8 cellular contexts compared by ENCODE assay signal in genomic region chrX:48890934-48891401, GRCh38. TPM values are rescaled to one million over a fixed set of nuclear protein-coding genes. Genes with fewer than 3 reads are reported as not detected.
DNase-seq lines count a peak whose midpoint lies in the region; ATAC-seq and TF ChIP-seq lines count a peak whose summit lies in the region.

No MANE protein-coding gene starts in this region.

- H3K4me1 ChIP-seq in mucosa of rectum (ENCODE audit: control insufficient read depth in 2 of 2, insufficient read depth in 2 of 2, low read length in 2 of 2) (peaks cover 8% of the 10 kb centered on the region in 2 donors), aorta (ENCODE audit: control insufficient read depth in 1 of 2, insufficient read depth in 2 of 2, low read length in 2 of 2) (no peaks in the 10 kb centered on the region)

- intact Hi-C loops in aorta (cut with DNase I), result loop anchor here in 1 of 2 donors (2.0 kb wide), 1 partner anchor 90 kb away; no protein-coding TSS in a partner anchor

- peak; percentile 50 for DNase-seq in DMS 273 (lab: John Stamatoyannopoulos, UW; ENCODE audit: unreplicated experiment)
- no peak for DNase-seq in DMS 273 treated with DMSO at 0.1 percent for 48 hours (lab: John Stamatoyannopoulos, UW)
- DNase-seq in NCI-H69 (lab: John Stamatoyannopoulos, UW), result peak; percentile 49
- DNase-seq in coronary artery (ENCODE audit: low spot score), result no peak
- no peak for DNase-seq in aorta
- no peak for DNase-seq in activated CD4-positive, CD25-positive, alpha-beta regulatory T cell treated with anti-CD3 and anti-CD28 coated beads, Interleukin-2, amount 50 U/mL, for 72 hours

- peak overlapping the region; percentile 67 to 84 for H3K27ac ChIP-seq in coronary artery
- peak overlapping the region; percentile 61 to 63 for H3K27ac ChIP-seq in mucosa of rectum (ENCODE audit: low read depth in 2 of 2, low read length in 2 of 2)
- no peak overlapping the region for H3K27ac ChIP-seq in aorta (ENCODE audit: low read depth in 1 of 2, low read length in 2 of 2)

- no peak for TF ChIP-seq CTCF in coronary artery (IDR thresholded peaks at IDR 0.05)

- H3K9ac ChIP-seq in mucosa of rectum (ENCODE audit: low read depth in 1 of 2, low read length in 2 of 2), result peak overlapping the region; percentile 41 to 62

- 1 to 34% methylated on average over 29 to 35 of the region's 35 CpGs for WGBS in aorta, 2 donors

- H3K9me3 ChIP-seq in mucosa of rectum (ENCODE audit: control insufficient read depth in 2 of 2, low read length in 2 of 2) (no peaks in the 10 kb centered on the region), aorta (ENCODE audit: control insufficient read depth, low read length) (no peaks in the 10 kb centered on the region)

- H3K27me3 ChIP-seq in mucosa of rectum (ENCODE audit: control insufficient read depth in 2 of 2, insufficient read depth in 2 of 2, low read length in 2 of 2) (no peaks in the 10 kb centered on the region), aorta (ENCODE audit: control insufficient read depth in 1 of 2, insufficient read depth in 2 of 2, low read length in 1 of 2) (no peaks in the 10 kb centered on the region)

- H3K4me3 ChIP-seq in coronary artery (peak overlapping the region; percentile 75), mucosa of rectum (ENCODE audit: low read length in 2 of 2) (peak overlapping the region; percentile 62 to 65), aorta (ENCODE audit: low read length in 2 of 2) (peak overlapping the region in 1 of 2 donors; percentile 55)

- peaks cover 0 to 3% of the 10 kb centered on the region in 2 donors for H3K36me3 ChIP-seq in mucosa of rectum (ENCODE audit: control insufficient read depth in 2 of 2, insufficient read depth in 2 of 2, low read length in 2 of 2)
- H3K36me3 ChIP-seq in aorta (ENCODE audit: control insufficient read depth in 1 of 2, insufficient read depth in 2 of 2, low read length in 1 of 2), result no peaks in the 10 kb centered on the region

- peak; percentile 26 for ATAC-seq in GM21825 (IDR thresholded peaks at IDR 0.05; ENCODE audit: unreplicated experiment)
- ATAC-seq in aorta (ENCODE audit: low FRiP score), result peak; percentile 57

RNA-seq across cellular contexts. Expression of gene TIMM17B, which starts 6.6 kb away (rescaled TPM):
- total RNA-seq in aorta, result 10 to 100 TPM; 26.2 TPM
- polyA plus RNA-seq in aorta, result 10 to 100 TPM; 38.6 to 44.5 TPM

RNA-seq across cellular contexts. Expression of gene PQBP1, which starts 6.8 kb away (rescaled TPM):
- total RNA-seq in aorta, result 10 to 100 TPM; 48.8 to 49.3 TPM
- polyA plus RNA-seq in aorta, result 100 to 1,000 TPM in 1 of 2 donors, 10 to 100 TPM in 1; 75.0 to 112 TPM

RNA-seq across cellular contexts. Expression of gene SLC35A2, which starts 20.5 kb away (rescaled TPM):
- total RNA-seq in aorta, result 10 to 100 TPM; 14.2 to 18.3 TPM
- polyA plus RNA-seq in aorta, result 10 to 100 TPM in 1 of 2 donors, 1 to 10 TPM in 1; 5.0 to 18.6 TPM

RNA-seq across cellular contexts. Expression of gene PIM2, which starts 27.9 kb away (rescaled TPM):
- total RNA-seq in aorta, result 1 to 10 TPM; 8.1 to 9.2 TPM
- 1 to 10 TPM; 3.6 to 5.1 TPM for polyA plus RNA-seq in aorta

RNA-seq across cellular contexts. Expression of gene PCSK1N, which starts 55.6 kb away (rescaled TPM):
- under 1 TPM in 1 of 2 donors, not detected in 1; 0.45 TPM for total RNA-seq in aorta
- polyA plus RNA-seq in aorta, result under 1 TPM; 0.43 to 0.88 TPM

Comparison
In these comparisons a context has a peak if more than half of its experiments do, and no peak if none do; other contexts are left out.
1. DNase-seq: peak in DMS 273 (single experiment) and NCI-H69 (single experiment); none in DMS 273 treated with DMSO at 0.1 percent for 48 hours (single experiment), coronary artery (single experiment), aorta (0 of 2) and activated CD4-positive, CD25-positive, alpha-beta regulatory T cell treated with anti-CD3 and anti-CD28 coated beads, Interleukin-2, amount 50 U/mL, for 72 hours (single experiment).
2. H3K27ac ChIP-seq: peak in coronary artery (2 of 2) and mucosa of rectum (2 of 2); none in aorta (0 of 2).